ENCODE assay signal across 1 cellular context in genomic region chr4:30917946-30918345, GRCh38.
TF ChIP-seq lines count a peak whose summit lies in the region.

No MANE protein-coding gene starts in this region.

TF ChIP-seq in HEK293, 187 proteins besides CTCF, POLR2A, EP300 and RAD21 (continued from another document):
- TF ChIP-seq, protein P1, sequence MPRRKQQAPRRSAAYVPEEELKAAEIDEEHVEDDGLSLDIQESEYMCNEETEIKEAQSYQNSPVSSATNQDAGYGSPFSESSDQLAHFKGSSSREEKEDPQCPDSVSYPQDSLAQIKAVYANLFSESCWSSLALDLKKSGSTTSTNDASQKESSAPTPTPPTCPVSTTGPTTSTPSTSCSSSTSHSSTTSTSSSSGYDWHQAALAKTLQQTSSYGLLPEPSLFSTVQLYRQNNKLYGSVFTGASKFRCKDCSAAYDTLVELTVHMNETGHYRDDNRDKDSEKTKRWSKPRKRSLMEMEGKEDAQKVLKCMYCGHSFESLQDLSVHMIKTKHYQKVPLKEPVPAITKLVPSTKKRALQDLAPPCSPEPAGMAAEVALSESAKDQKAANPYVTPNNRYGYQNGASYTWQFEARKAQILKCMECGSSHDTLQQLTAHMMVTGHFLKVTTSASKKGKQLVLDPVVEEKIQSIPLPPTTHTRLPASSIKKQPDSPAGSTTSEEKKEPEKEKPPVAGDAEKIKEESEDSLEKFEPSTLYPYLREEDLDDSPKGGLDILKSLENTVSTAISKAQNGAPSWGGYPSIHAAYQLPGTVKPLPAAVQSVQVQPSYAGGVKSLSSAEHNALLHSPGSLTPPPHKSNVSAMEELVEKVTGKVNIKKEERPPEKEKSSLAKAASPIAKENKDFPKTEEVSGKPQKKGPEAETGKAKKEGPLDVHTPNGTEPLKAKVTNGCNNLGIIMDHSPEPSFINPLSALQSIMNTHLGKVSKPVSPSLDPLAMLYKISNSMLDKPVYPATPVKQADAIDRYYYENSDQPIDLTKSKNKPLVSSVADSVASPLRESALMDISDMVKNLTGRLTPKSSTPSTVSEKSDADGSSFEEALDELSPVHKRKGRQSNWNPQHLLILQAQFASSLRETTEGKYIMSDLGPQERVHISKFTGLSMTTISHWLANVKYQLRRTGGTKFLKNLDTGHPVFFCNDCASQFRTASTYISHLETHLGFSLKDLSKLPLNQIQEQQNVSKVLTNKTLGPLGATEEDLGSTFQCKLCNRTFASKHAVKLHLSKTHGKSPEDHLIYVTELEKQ (tag by site-specific recombination; IDR thresholded peaks at IDR 0.05; ENCODE audit: borderline replicate concordance): no peak
- TF ChIP-seq ZNF24 (tag by site-specific recombination; IDR thresholded peaks at IDR 0.05) (no peak), ZNF629 (tag by site-specific recombination; IDR thresholded peaks at IDR 0.05) (no peak), ZSCAN5A (tag by site-specific recombination; IDR thresholded peaks at IDR 0.05) (no peak), ZNF274 (IDR thresholded peaks at IDR 0.05; ENCODE audit: low read length) (no peak), ZNF274 (tag by site-specific recombination; IDR thresholded peaks at IDR 0.05; ENCODE audit: borderline replicate concordance) (no peak), PRDM6 (tag by site-specific recombination; IDR thresholded peaks at IDR 0.05) (0 out of 2 replicates have a peak, but pooled peaks have one; percentile 24), FEZF1 (tag by site-specific recombination; IDR thresholded peaks at IDR 0.05) (0 out of 2 replicates have a peak, but pooled peaks have one; percentile 22), SP7 (tag by site-specific recombination; IDR thresholded peaks at IDR 0.05) (no peak)
